In the genomic region with DNA sequence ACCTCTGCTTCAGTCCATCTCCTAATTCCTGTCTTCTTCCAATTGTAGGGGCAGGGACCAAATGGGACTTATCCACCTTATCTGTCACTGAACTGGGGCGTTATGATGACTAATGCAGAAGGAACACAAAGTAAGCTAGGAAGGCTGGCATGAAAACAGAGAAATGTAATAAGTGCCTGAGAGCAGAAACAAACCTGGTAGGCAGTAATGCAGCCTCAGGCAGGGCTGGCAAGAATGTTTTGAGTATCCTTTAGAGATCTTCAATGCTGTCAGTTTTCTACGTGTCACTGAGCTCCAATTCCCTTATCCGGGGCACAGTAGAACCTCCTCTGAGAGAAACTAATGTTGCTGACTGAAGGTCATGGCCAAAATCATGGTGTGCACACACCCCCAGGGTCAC, we compare ENCODE assay signal across 12 cellular contexts.
A peak's percentile ranks its signal among the peaks of the same experiment; 100 is the strongest.
DNase-seq lines count a peak whose midpoint lies in the region; ATAC-seq, FAIRE-seq and TF ChIP-seq lines count a peak whose summit lies in the region.
"Had no signal": no experiment of that assay in that cellular context is flagged by ENCODE, and none has a peak within 500 bp of the region (broad histone marks: within the 10 kb centered on the region; RNA-seq: fewer than 3 reads in every experiment).

No MANE protein-coding gene starts in this region.

- no peak overlapping the region for H3K4me3 ChIP-seq in endothelial cell of umbilical vein (replicated peaks in 1 of 3; ENCODE audit: insufficient read depth in 1 of 3, low read depth in 1 of 3, low read length in 3 of 3)
- H3K4me3 ChIP-seq: testis had no signal

- no peaks in the 10 kb centered on the region for H4K20me1 ChIP-seq in endothelial cell of umbilical vein (replicated peaks; ENCODE audit: control insufficient read depth, extremely low read depth, insufficient read depth, low read length)

- FAIRE-seq in RCC 7860 (lab: Jason Lieb, UNC) (peak; percentile 85), endothelial cell of umbilical vein (lab: Jason Lieb, UNC) (peak; percentile 58)
- FAIRE-seq: GM18507 had no signal

- TF ChIP-seq CTCF in endothelial cell of umbilical vein (IDR thresholded peaks at IDR 0.05; ENCODE audit: extremely low read depth in 1 of 2, insufficient read depth in 1 of 2, low read depth in 1 of 2, low read length in 2 of 2) (no peak), nephron (IDR thresholded peaks at IDR 0.05; ENCODE audit: unreplicated experiment in 3 of 3) (no peak)

- H3K4me3 Mint-ChIP-seq in nephron = peak overlapping the region in 1 of 3 experiments; percentile 6
- no peak overlapping the region for H3K4me3 Mint-ChIP-seq in activated T-helper 2 cell treated with anti-CD3 and anti-CD28 coated beads, Interferon-gamma antibody, Interleukin-2, Interleukin-4, amounts not matched to agents 10 μg/mL and 5 μg/mL and 100 μg/mL, durations not matched to agents 14 hours and 24 hours and 36 hours (ENCODE audit: low read depth)

- no peak overlapping the region for H3K9ac ChIP-seq in endothelial cell of umbilical vein (replicated peaks; ENCODE audit: extremely low read depth, insufficient read depth, low read length)

- no peak overlapping the region for H3K27ac ChIP-seq in endothelial cell of umbilical vein (ENCODE audit: insufficient read depth, low read depth, low read length)
- H3K27ac ChIP-seq: testis had no signal

- no TSS peak for BruUV-seq in endothelial cell of umbilical vein (replicated peaks; lab: Mats Ljungman, UMichigan)

- CTCF ChIA-PET in endothelial cell of umbilical vein (lab: Charles Lee) = no interaction called here

- POLR2A ChIA-PET in endothelial cell of umbilical vein (lab: Charles Lee) = no interaction called here

- no peak for TF ChIP-seq POLR2A in endothelial cell of umbilical vein (IDR thresholded peaks at IDR 0.05; ENCODE audit: low read depth, low read length)

- intact Hi-C loops in endothelial cell of umbilical vein (cut with micrococcal nuclease) = loop anchor here (5.0 kb wide), 1 partner anchor 256 kb away; no protein-coding TSS in a partner anchor
- intact Hi-C loops in activated T-helper 2 cell treated with anti-CD3 and anti-CD28 coated beads, Interferon-gamma antibody, Interleukin-2, Interleukin-4, amounts not matched to agents 10 μg/mL and 5 μg/mL and 100 μg/mL, durations not matched to agents 14 hours and 24 hours and 36 hours (cut with micrococcal nuclease) = no loop called here
- intact Hi-C loops in posterior cingulate gyrus (cut with DNase I) = no loop called here

- ATAC-seq in HG02610 (IDR thresholded peaks at IDR 0.05; ENCODE audit: unreplicated experiment) (no peak), GM18870 (IDR thresholded peaks at IDR 0.05; ENCODE audit: unreplicated experiment) (no peak)

- H3K4me1 ChIP-seq in endothelial cell of umbilical vein (ENCODE audit: control insufficient read depth, extremely low read depth, insufficient read depth, low read length) = peaks cover 5% of the 10 kb centered on the region

- H3K9me1 ChIP-seq in endothelial cell of umbilical vein (replicated peaks; ENCODE audit: control insufficient read depth, extremely low read depth, insufficient read depth, low read length) = no peaks in the 10 kb centered on the region

- peaks cover 46% of the 10 kb centered on the region for H3K4me1 Mint-ChIP-seq in nephron
- H3K4me1 Mint-ChIP-seq in activated T-helper 2 cell treated with anti-CD3 and anti-CD28 coated beads, Interferon-gamma antibody, Interleukin-2, Interleukin-4, amounts not matched to agents 10 μg/mL and 5 μg/mL and 100 μg/mL, durations not matched to agents 14 hours and 24 hours and 36 hours (ENCODE audit: low read depth) = peaks cover 3% of the 10 kb centered on the region

- peak overlapping the region; percentile 53 for H2AFZ ChIP-seq in endothelial cell of umbilical vein (ENCODE audit: low read depth, low read length)

- H3K36me3 Mint-ChIP-seq in nephron (ENCODE audit: low read depth) = no peaks in the 10 kb centered on the region
- no peaks in the 10 kb centered on the region for H3K36me3 Mint-ChIP-seq in activated T-helper 2 cell treated with anti-CD3 and anti-CD28 coated beads, Interferon-gamma antibody, Interleukin-2, Interleukin-4, amounts not matched to agents 10 μg/mL and 5 μg/mL and 100 μg/mL, durations not matched to agents 14 hours and 24 hours and 36 hours (ENCODE audit: low read depth)

- peak overlapping the region in 2 of 3 experiments; percentile 72 to 76 for H3K27ac Mint-ChIP-seq in nephron
- H3K27ac Mint-ChIP-seq in activated T-helper 2 cell treated with anti-CD3 and anti-CD28 coated beads, Interferon-gamma antibody, Interleukin-2, Interleukin-4, amounts not matched to agents 10 μg/mL and 5 μg/mL and 100 μg/mL, durations not matched to agents 14 hours and 24 hours and 36 hours = no peak overlapping the region

- H3K9me3 ChIP-seq in endothelial cell of umbilical vein (replicated peaks; ENCODE audit: control insufficient read depth, insufficient read depth, low read length) = no peaks in the 10 kb centered on the region
- H3K9me3 ChIP-seq: testis had no signal

- DNase-seq in Daoy (ENCODE audit: low read depth) (peak; percentile 70), RCC 7860 (ENCODE audit: low spot score) (peak; percentile 81), endothelial cell of umbilical vein (ENCODE audit: low read depth, low spot score) (peak; percentile 26), posterior cingulate gyrus (no peak)
- no peak for DNase-seq in activated T-helper 2 cell treated with anti-CD3 and anti-CD28 coated beads, Interferon-gamma antibody, Interleukin-2, Interleukin-4, amounts not matched to agents 10 μg/mL and 5 μg/mL and 100 μg/mL, durations not matched to agents 14 hours and 24 hours and 36 hours (ENCODE audit: low spot score)
- DNase-seq: activated T-cell treated with anti-CD3 and anti-CD28 coated beads, Interleukin-2, amount 50 U/mL, for 48 hours; T-helper 9 cell; testis had no signal

- no peak overlapping the region for H3K4me2 ChIP-seq in endothelial cell of umbilical vein (ENCODE audit: insufficient read depth, low read length)

- no peaks in the 10 kb centered on the region for H3K36me3 ChIP-seq in endothelial cell of umbilical vein (ENCODE audit: control insufficient read depth in 2 of 2, extremely low read depth in 1 of 2, insufficient read depth in 2 of 2, low read length in 2 of 2)

- H3K79me2 ChIP-seq in endothelial cell of umbilical vein (ENCODE audit: control insufficient read depth, insufficient read depth, low read length) = no peaks in the 10 kb centered on the region

- dilution Hi-C loops in endothelial cell of umbilical vein (cut with MboI; ENCODE audit: extremely low pct_ligation_motif_present, low sequenced_read_pairs) = no loop called here

- no peaks in the 10 kb centered on the region for H3K9me3 Mint-ChIP-seq in nephron
- H3K9me3 Mint-ChIP-seq in activated T-helper 2 cell treated with anti-CD3 and anti-CD28 coated beads, Interferon-gamma antibody, Interleukin-2, Interleukin-4, amounts not matched to agents 10 μg/mL and 5 μg/mL and 100 μg/mL, durations not matched to agents 14 hours and 24 hours and 36 hours = no peaks in the 10 kb centered on the region

- peaks cover 3% of the 10 kb centered on the region for H3K27me3 Mint-ChIP-seq in nephron (ENCODE audit: low read depth)
- H3K27me3 Mint-ChIP-seq in activated T-helper 2 cell treated with anti-CD3 and anti-CD28 coated beads, Interferon-gamma antibody, Interleukin-2, Interleukin-4, amounts not matched to agents 10 μg/mL and 5 μg/mL and 100 μg/mL, durations not matched to agents 14 hours and 24 hours and 36 hours (ENCODE audit: low read depth) = no peaks in the 10 kb centered on the region

- H3K27me3 ChIP-seq in endothelial cell of umbilical vein (ENCODE audit: control insufficient read depth in 2 of 2, insufficient read depth in 2 of 2, low read length in 2 of 2) = no peaks in the 10 kb centered on the region
- H3K27me3 ChIP-seq: testis had no signal

TF ChIP-seq in endothelial cell of umbilical vein, 7 proteins besides CTCF, POLR2A, EP300 and RAD21:
- TF ChIP-seq FOS (IDR thresholded peaks at IDR 0.05; ENCODE audit: borderline replicate concordance, insufficient read depth, low read length) (peak; percentile 11), GATA2 (IDR thresholded peaks at IDR 0.05; ENCODE audit: insufficient read depth, insufficient read length, low read depth, low read length) (no peak)

Comparison
In these comparisons a context has a peak if more than half of its experiments do, and no peak if none do; other contexts are left out.
1. DNase-seq: peak in Daoy (single experiment), RCC 7860 (single experiment) and endothelial cell of umbilical vein (single experiment); none in activated T-helper 2 cell treated with anti-CD3 and anti-CD28 coated beads, Interferon-gamma antibody, Interleukin-2, Interleukin-4, amounts not matched to agents 10 μg/mL and 5 μg/mL and 100 μg/mL, durations not matched to agents 14 hours and 24 hours and 36 hours (single experiment) and posterior cingulate gyrus (0 of 10).